ENCODE assay signal across 1 cellular context in the genomic region with DNA sequence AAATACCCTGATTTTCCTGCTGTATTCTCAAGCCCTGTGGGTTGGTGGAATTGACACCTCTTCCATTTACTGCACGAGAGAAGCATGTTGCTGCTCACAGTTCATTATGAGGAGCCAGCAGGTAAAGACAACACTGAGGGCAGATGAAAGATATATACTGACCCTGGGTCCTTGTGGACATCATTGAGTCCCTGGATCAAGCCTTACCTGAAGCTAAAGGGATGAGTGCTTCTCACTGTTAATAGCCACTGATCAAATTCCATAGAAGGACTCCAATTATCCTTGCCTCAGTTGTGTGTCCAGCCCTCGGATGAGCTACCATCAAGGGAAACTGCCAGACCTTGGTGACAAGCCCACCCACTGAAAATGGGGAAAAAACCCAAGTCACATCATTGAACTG.
TF ChIP-seq lines count a peak whose summit lies in the region.

No MANE protein-coding gene starts in this region.

TF ChIP-seq in GM12878, 131 proteins besides CTCF, POLR2A, EP300 and RAD21:
- TF ChIP-seq SPI1 (IDR thresholded peaks at IDR 0.05; ENCODE audit: borderline replicate concordance, insufficient read depth, low read depth, low read length) (no peak), MLLT1 (IDR thresholded peaks at IDR 0.05) (no peak)
